ENCODE assay signal across 12 cellular contexts in the genomic region with DNA sequence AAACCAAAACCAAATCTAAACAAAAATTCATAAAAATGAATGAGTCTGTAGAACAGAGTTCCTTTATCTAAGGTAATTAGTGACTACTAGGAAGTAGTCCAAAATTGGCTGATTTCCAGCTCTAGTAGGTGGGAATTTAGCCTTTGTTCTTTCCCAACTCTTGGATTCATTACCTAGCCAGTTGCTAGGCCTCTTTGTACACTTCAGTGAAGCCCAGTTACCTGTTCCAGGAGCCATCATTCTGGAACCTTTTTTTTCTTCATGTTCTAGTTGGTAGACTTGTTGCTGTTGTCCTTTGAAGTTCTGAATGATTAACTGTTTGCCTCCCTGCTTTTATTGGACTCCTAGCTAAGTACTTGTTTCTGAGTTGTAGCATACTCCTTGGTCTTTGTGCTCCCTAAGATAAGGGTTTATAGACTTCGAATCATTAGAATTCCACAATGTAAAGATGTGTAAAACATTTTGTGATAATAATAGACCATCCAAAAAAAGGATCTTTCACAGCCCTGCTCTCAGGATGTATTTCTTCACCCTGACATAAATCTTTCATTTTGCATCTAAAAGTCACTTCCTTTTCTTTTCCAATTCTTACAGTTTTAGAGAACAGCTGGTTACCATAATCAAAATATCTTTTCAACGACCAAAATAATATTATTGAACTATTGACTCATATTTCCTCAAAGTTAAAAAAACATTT. TPM values are rescaled to one million over a fixed set of nuclear protein-coding genes. Genes with fewer than 3 reads are reported as not detected.
DNase-seq lines count a peak whose midpoint lies in the region; TF ChIP-seq lines count a peak whose summit lies in the region.
"Had no signal": no experiment of that assay in that cellular context is flagged by ENCODE, and none has a peak within 500 bp of the region (broad histone marks: within the 10 kb centered on the region; RNA-seq: fewer than 3 reads in every experiment).

No MANE protein-coding gene starts in this region.

- H3K36me3 ChIP-seq in transverse colon (no peaks in the 10 kb centered on the region), prostate gland (no peaks in the 10 kb centered on the region)

- H3K27me3 ChIP-seq in transverse colon, result no peaks in the 10 kb centered on the region
- H3K27me3 ChIP-seq in prostate gland (replicated peaks; ENCODE audit: insufficient read depth), result no peaks in the 10 kb centered on the region

- TF ChIP-seq POLR2A in transverse colon (IDR thresholded peaks at IDR 0.05), result no peak
- TF ChIP-seq POLR2A in prostate gland (IDR thresholded peaks at IDR 0.05), result no peak

- peak overlapping the region in 3 of 4 donors; percentile 29 to 32 (median 30) for H3K27ac ChIP-seq in transverse colon
- H3K27ac ChIP-seq in prostate gland, result no peak overlapping the region

- DNase-seq in NCI-H82 (lab: John Stamatoyannopoulos, UW) (peak; percentile 15), NCI-H82 treated with DMSO at 0.1 percent for 48 hours (lab: John Stamatoyannopoulos, UW; ENCODE audit: unreplicated experiment) (no peak), NCI-H1105 (lab: John Stamatoyannopoulos, UW) (peak; percentile 31), dermis microvascular lymphatic vessel endothelial cell (ENCODE audit: low read depth in 2 of 2) (peak; percentile 30 to 67), transverse colon (no peak), prostate gland (ENCODE audit: low spot score) (no peak), NCI-H2081 treated with DMSO at 0.1 percent for 48 hours (lab: John Stamatoyannopoulos, UW) (no peak)
- no peak for DNase-seq in activated effector memory CD4-positive, alpha-beta T cell treated with Interleukin-2 at 50 U/mL for 16 hours
- DNase-seq: activated naive CD4-positive, alpha-beta T cell treated with anti-CD3 and anti-CD28 coated beads for 36 hours; DMS79 treated with DMSO at 0.1 percent for 48 hours; NCI-H1436; T-helper 9 cell had no signal

- intact Hi-C loops in transverse colon (cut with DNase I; ENCODE audit: low total_unique reads) (no loop called here), prostate gland (cut with DNase I) (no loop called here)

- H3K4me1 ChIP-seq in transverse colon (peaks cover 3 to 46% (median 12%) of the 10 kb centered on the region in 4 donors), prostate gland (replicated peaks) (no peaks in the 10 kb centered on the region)

- in situ Hi-C loops in transverse colon (cut with MboI; ENCODE audit: low pct_ligation_motif_present in 1 of 4, low pct_unique_long_range_greater_than_20kb in 1 of 4, low sequenced_read_pairs in 3 of 4), result no loop called here

- WGBS in transverse colon (ENCODE audit: low coverage in 1 of 2), 2 donors, result 13 to 52% methylated on average over 2 of the region's 2 CpGs
- WGBS in prostate gland, result 17% methylated on average over 2 of the region's 2 CpGs

- H3K4me3 ChIP-seq in transverse colon (no peak overlapping the region), prostate gland (no peak overlapping the region)

- H3K9me3 ChIP-seq in transverse colon, result no peaks in the 10 kb centered on the region
- no peaks in the 10 kb centered on the region for H3K9me3 ChIP-seq in prostate gland

- no peak for TF ChIP-seq EP300 in transverse colon (IDR thresholded peaks at IDR 0.05; ENCODE audit: low read depth)

- TF ChIP-seq CTCF in transverse colon (IDR thresholded peaks at IDR 0.05), result no peak
- TF ChIP-seq CTCF in prostate gland (IDR thresholded peaks at IDR 0.05), result no peak

RNA-seq across cellular contexts. Expression of a gene that starts 9.8 kb away (rescaled TPM):
- total RNA-seq in dermis microvascular lymphatic vessel endothelial cell (16.2 and 24.5 TPM in 2 replicates), transverse colon (1 to 10 TPM; 2.0 to 8.3 (median 6.1) TPM), prostate gland (1 to 10 TPM; 6.1 to 8.8 TPM)

Comparison
In these comparisons a context has a peak if more than half of its experiments do, and no peak if none do; other contexts are left out.
1. DNase-seq: peak in NCI-H82 (single experiment), NCI-H1105 (single experiment) and dermis microvascular lymphatic vessel endothelial cell (2 of 2); none in NCI-H82 treated with DMSO at 0.1 percent for 48 hours (single experiment), transverse colon (single experiment), prostate gland (single experiment), activated effector memory CD4-positive, alpha-beta T cell treated with Interleukin-2 at 50 U/mL for 16 hours (single experiment) and NCI-H2081 treated with DMSO at 0.1 percent for 48 hours (single experiment).
2. H3K27ac ChIP-seq: peak in transverse colon (3 of 4); none in prostate gland (0 of 2).